In the genomic region with DNA sequence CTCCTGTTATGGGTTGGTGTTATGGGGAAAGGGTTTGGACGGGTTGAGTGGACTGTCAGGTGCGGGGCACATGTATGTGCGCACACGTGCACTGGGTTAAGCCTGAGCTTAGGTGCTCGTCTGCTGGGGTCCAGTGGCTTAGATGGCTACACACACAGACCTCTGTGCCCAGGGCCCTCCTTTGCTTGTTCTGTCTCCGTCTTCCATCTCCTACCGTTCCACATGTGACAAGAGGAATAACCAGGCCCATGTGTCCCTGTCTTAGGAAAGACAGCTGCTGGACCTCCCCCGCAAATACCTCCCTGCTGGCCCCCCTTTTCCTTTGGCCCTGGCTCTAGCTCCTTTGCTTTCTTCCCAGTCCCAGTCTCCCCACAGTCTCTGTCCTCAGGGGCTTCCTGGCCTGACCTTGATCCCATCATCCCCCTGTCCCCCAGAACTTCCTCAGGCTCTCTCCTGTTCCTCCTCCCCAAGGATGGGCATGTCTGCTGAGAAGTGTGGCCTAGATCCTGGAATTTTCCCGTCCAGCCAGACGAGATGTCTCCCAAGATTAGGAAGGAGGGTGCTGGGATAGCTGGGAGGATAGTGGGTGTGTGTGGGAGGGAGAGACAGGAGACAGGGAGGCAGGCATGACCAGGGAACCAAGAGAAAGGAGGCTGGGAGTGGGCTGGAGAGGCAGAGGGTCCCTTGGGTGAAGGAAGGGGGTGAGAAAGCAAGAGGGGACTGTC, we compare ENCODE assay signal across 13 cellular contexts. TPM values are rescaled to one million over a fixed set of nuclear protein-coding genes. Genes with fewer than 3 reads are reported as not detected.
DNase-seq lines count a peak whose midpoint lies in the region; ATAC-seq, FAIRE-seq and TF ChIP-seq lines count a peak whose summit lies in the region.
"Had no signal": no experiment of that assay in that cellular context is flagged by ENCODE, and none has a peak within 500 bp of the region (broad histone marks: within the 10 kb centered on the region; RNA-seq: fewer than 3 reads in every experiment).

No MANE protein-coding gene starts in this region.

- peak overlapping the region; percentile 32; the same call in 1 of the 2 replicates for H2AFZ ChIP-seq in Karpas-422 (ENCODE audit: low read length)
- H2AFZ ChIP-seq in osteoblast (ENCODE audit: low read length): no peak overlapping the region

- peaks cover 0 to 21% (median 6%) of the 10 kb centered on the region in 7 donors for H3K9me3 Mint-ChIP-seq in CD14-positive monocyte

- 58 to 76% methylated on average over 3 to 6 of the region's 10 CpGs for WGBS in gastroesophageal sphincter (ENCODE audit: low coverage in 1 of 2), 2 donors

- H3K36me3 ChIP-seq in Karpas-422 (ENCODE audit: insufficient read depth, low read length) (peaks cover 13% of the 10 kb centered on the region), gastroesophageal sphincter (peaks cover 0 to 9% of the 10 kb centered on the region in 2 donors), osteoblast (ENCODE audit: insufficient read depth, low read length) (no peaks in the 10 kb centered on the region)

- peak overlapping the region; percentile 54 to 77 for H3K4me3 Mint-ChIP-seq in CD14-positive monocyte

- H3K4me2 ChIP-seq in Karpas-422 (ENCODE audit: low read depth, low read length, poor library complexity, severe bottlenecking) (peak overlapping the region; percentile 91), osteoblast (ENCODE audit: insufficient read depth, low read length) (no peak overlapping the region)

- no peak for FAIRE-seq in GM12891 (lab: Jason Lieb, UNC)
- FAIRE-seq: D721Med had no signal

- no peak for TF ChIP-seq CTCF in CD14-positive monocyte (IDR thresholded peaks at IDR 0.05)
- TF ChIP-seq CTCF in gastroesophageal sphincter (IDR thresholded peaks at IDR 0.05): no peak
- no peak for TF ChIP-seq CTCF in osteoblast (IDR thresholded peaks at IDR 0.05; ENCODE audit: extremely low read depth, low read depth, low read length)

- H3K27ac ChIP-seq in Karpas-422 (ENCODE audit: low read length): peak overlapping the region; percentile 36; the same call in 1 of the 2 replicates
- peak overlapping the region in 3 of 4 donors; percentile 68 to 84 (median 82) for H3K27ac ChIP-seq in gastroesophageal sphincter
- no peak overlapping the region for H3K27ac ChIP-seq in osteoblast (ENCODE audit: low read depth, low read length)

- peaks cover 0 to 8% of the 10 kb centered on the region in 2 donors for H3K36me3 Mint-ChIP-seq in CD14-positive monocyte

- H3K9me2 ChIP-seq in Karpas-422 (replicated peaks; ENCODE audit: insufficient read depth, low read length): no peaks in the 10 kb centered on the region

- H3K27me3 Mint-ChIP-seq in CD14-positive monocyte (ENCODE audit: low read depth in 3 of 3): peaks cover 74 to 90% (median 82%) of the 10 kb centered on the region in 3 donors

- H3K27ac Mint-ChIP-seq in CD14-positive monocyte: no peak overlapping the region

- H3K27me3 ChIP-seq in Karpas-422 (ENCODE audit: low read length): no peaks in the 10 kb centered on the region
- H3K27me3 ChIP-seq in gastroesophageal sphincter: peaks cover 50% of the 10 kb centered on the region
- peaks cover 70% of the 10 kb centered on the region for H3K27me3 ChIP-seq in osteoblast (ENCODE audit: insufficient read depth, low read length)

- peaks cover 29% of the 10 kb centered on the region for H3K4me1 ChIP-seq in Karpas-422 (ENCODE audit: low read length)
- H3K4me1 ChIP-seq in gastroesophageal sphincter: peaks cover 0 to 45% (median 24%) of the 10 kb centered on the region in 3 donors
- H3K4me1 ChIP-seq in osteoblast (ENCODE audit: insufficient read depth, low read length): no peaks in the 10 kb centered on the region

- H4K20me1 ChIP-seq in Karpas-422 (ENCODE audit: insufficient read depth, low read depth, low read length): no peaks in the 10 kb centered on the region
- H4K20me1 ChIP-seq in osteoblast (ENCODE audit: insufficient read depth, low read length): no peaks in the 10 kb centered on the region

- H3K4me3 ChIP-seq in Karpas-422 (ENCODE audit: low read length) (peak overlapping the region; percentile 81), gastroesophageal sphincter (peak overlapping the region in 1 of 2 donors; percentile 67), osteoblast (ENCODE audit: insufficient read depth, low read length) (no peak overlapping the region)

- TF ChIP-seq POLR2A in gastroesophageal sphincter (IDR thresholded peaks at IDR 0.05) (no peak), GM12891 (IDR thresholded peaks at IDR 0.05; ENCODE audit: low read depth, low read length) (no peak)

- intact Hi-C loops in CD14-positive monocyte (cut with micrococcal nuclease): loop anchor here (10.0 kb wide), 2 partner anchors 396 to 416 kb away; no protein-coding TSS in a partner anchor

- no peak for TF ChIP-seq EP300 in gastroesophageal sphincter (IDR thresholded peaks at IDR 0.05)

- ATAC-seq in gastroesophageal sphincter (peak; percentile 5), GM21717 (IDR thresholded peaks at IDR 0.05; ENCODE audit: unreplicated experiment) (no peak)

- DNase-seq in CD14-positive monocyte (ENCODE audit: low spot score) (no peak), Karpas-422 (no peak), osteoblast (ENCODE audit: insufficient read length, low spot score, missing footprints) (peak; percentile 88), retina (no peak), GM12891 (ENCODE audit: insufficient read length, low spot score) (no peak), NCI-H1930 (lab: John Stamatoyannopoulos, UW) (no peak)
- DNase-seq: effector CD8-positive, alpha-beta T cell; KG1 had no signal

- H3K9ac ChIP-seq in Karpas-422 (ENCODE audit: low read length): peak overlapping the region; percentile 85

- H3K79me2 ChIP-seq in Karpas-422 (ENCODE audit: low read length) (peaks cover 35% of the 10 kb centered on the region), osteoblast (ENCODE audit: insufficient read depth, low read length) (no peaks in the 10 kb centered on the region)

- H3K4me1 Mint-ChIP-seq in CD14-positive monocyte: peaks cover 16% of the 10 kb centered on the region

- H3K9me3 ChIP-seq in Karpas-422 (ENCODE audit: low read length): no peaks in the 10 kb centered on the region
- no peaks in the 10 kb centered on the region for H3K9me3 ChIP-seq in gastroesophageal sphincter
- no peaks in the 10 kb centered on the region for H3K9me3 ChIP-seq in osteoblast (ENCODE audit: low read depth, low read length)

TF ChIP-seq in GM12891, 5 proteins besides CTCF, POLR2A, EP300 and RAD21:
- TF ChIP-seq POLR2AphosphoS5 (IDR thresholded peaks at IDR 0.05; ENCODE audit: low read depth, low read length) (no peak), PAX5 (IDR thresholded peaks at IDR 0.05; ENCODE audit: insufficient read depth, low read length, severe bottlenecking) (no peak), TAF1 (IDR thresholded peaks at IDR 0.05; ENCODE audit: low read depth, low read length) (no peak), POU2F2 (IDR thresholded peaks at IDR 0.05; ENCODE audit: low read depth, low read length) (no peak), SPI1 (IDR thresholded peaks at IDR 0.05; ENCODE audit: low read depth, low read length) (no peak)

RNA-seq across cellular contexts. Expression of a gene that starts 0.8 kb away (rescaled TPM):
- not detected for polyA plus RNA-seq in CD14-positive monocyte
- 6.6 and 12.5 TPM in 2 replicates for total RNA-seq in Karpas-422 (2014; rRNA removed; shearing (Covaris generic); ENCODE audit: low replicate concordance)
- under 1 TPM in 2 of 4 donors, not detected in 2; 0.31 to 0.94 TPM for total RNA-seq in gastroesophageal sphincter
- total RNA-seq in osteoblast: under 0.01 TPM in 1 of 2 replicates, not detected in the other
- not detected for polyA plus RNA-seq in GM12891 (2012; ENCODE audit: low read depth, missing spikeins)
- total RNA-seq: lung microvascular endothelial cell, OCI-LY7 had no signal

RNA-seq across cellular contexts. Expression of a gene that starts 1.0 kb away (rescaled TPM):
- polyA plus RNA-seq in CD14-positive monocyte: not detected
- 17.7 and 52.9 TPM in 2 replicates for total RNA-seq in Karpas-422 (2014; rRNA removed; shearing (Covaris generic); ENCODE audit: low replicate concordance)
- total RNA-seq in gastroesophageal sphincter: 10 to 100 TPM in 3 of 4 donors, 1 to 10 TPM in 1; 8.2 to 27.4 (median 16.5) TPM
- 0.29 and 0.36 TPM in 2 replicates for total RNA-seq in osteoblast
- 0.05 TPM for polyA plus RNA-seq in GM12891 (2012; ENCODE audit: low read depth, missing spikeins)

RNA-seq across cellular contexts. Expression of a gene that starts 17.3 kb away (rescaled TPM):
- polyA plus RNA-seq in CD14-positive monocyte: 10 to 100 TPM; 21.7 to 24.6 TPM
- total RNA-seq in Karpas-422 (2014; rRNA removed; shearing (Covaris generic); ENCODE audit: low replicate concordance): 165 and 169 TPM in 2 replicates
- 10 to 100 TPM; 32.8 to 54.1 (median 40.9) TPM for total RNA-seq in gastroesophageal sphincter
- 47.4 and 61.2 TPM in 2 replicates for total RNA-seq in osteoblast
- polyA plus RNA-seq in GM12891 (2012; ENCODE audit: low read depth, missing spikeins): 93.5 TPM

RNA-seq across cellular contexts. Expression of a gene that starts 17.4 kb away (rescaled TPM):
- polyA plus RNA-seq in CD14-positive monocyte: under 1 TPM in 1 of 2 donors, not detected in 1; 0.16 TPM
- 4.4 and 8.8 TPM in 2 replicates for total RNA-seq in Karpas-422 (2014; rRNA removed; shearing (Covaris generic); ENCODE audit: low replicate concordance)
- total RNA-seq in gastroesophageal sphincter: 1 to 10 TPM; 2.0 to 6.8 (median 2.3) TPM
- 3.2 and 4.3 TPM in 2 replicates for total RNA-seq in osteoblast
- polyA plus RNA-seq in GM12891 (2012; ENCODE audit: low read depth, missing spikeins): 0.73 TPM

RNA-seq across cellular contexts. Expression of a gene that starts 41.4 kb away (rescaled TPM):
- polyA plus RNA-seq in CD14-positive monocyte: 1 to 10 TPM; 5.8 to 7.7 TPM
- total RNA-seq in Karpas-422 (2014; rRNA removed; shearing (Covaris generic); ENCODE audit: low replicate concordance): 23.0 and 26.1 TPM in 2 replicates
- 10 to 100 TPM; 53.9 to 71.4 (median 65.3) TPM for total RNA-seq in gastroesophageal sphincter
- total RNA-seq in osteoblast: 9.8 and 10.6 TPM in 2 replicates
- 2.1 TPM for polyA plus RNA-seq in GM12891 (2012; ENCODE audit: low read depth, missing spikeins)
